Comparison of ENCODE assay signal across 9 cellular contexts in the genomic region with DNA sequence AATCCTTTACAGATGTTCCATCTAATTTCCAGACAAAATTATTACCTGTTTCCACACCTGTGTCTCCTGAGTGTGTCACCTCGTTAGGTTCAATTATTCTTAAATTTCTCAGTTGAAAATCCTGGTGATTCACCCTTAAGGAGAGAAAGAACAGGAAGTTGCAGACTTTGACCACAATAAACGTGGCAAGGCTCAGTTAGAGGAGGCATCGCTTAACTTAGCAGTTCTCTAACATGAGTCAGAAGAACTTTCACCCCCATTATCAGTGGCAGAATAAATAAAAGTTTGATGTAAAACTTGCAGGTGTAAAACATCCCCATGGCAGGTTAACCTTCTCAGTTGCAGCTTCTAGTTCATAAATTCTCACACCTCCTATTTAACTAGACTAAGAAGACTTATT. TPM values are rescaled to one million over a fixed set of nuclear protein-coding genes. Genes with fewer than 3 reads are reported as not detected.
A peak's percentile ranks its signal among the peaks of the same experiment; 100 is the strongest.
DNase-seq lines count a peak whose midpoint lies in the region; ATAC-seq, FAIRE-seq and TF ChIP-seq lines count a peak whose summit lies in the region.
"Had no signal": no experiment of that assay in that cellular context is flagged by ENCODE, and none has a peak within 500 bp of the region (broad histone marks: within the 10 kb centered on the region; RNA-seq: fewer than 3 reads in every experiment).

No MANE protein-coding gene starts in this region.

- no peaks in the 10 kb centered on the region for H3K9me3 ChIP-seq in A549
- H3K9me3 ChIP-seq in adipocyte (ENCODE audit: control insufficient read depth, low read length): no peaks in the 10 kb centered on the region
- H3K9me3 ChIP-seq in mucosa of descending colon: no peaks in the 10 kb centered on the region

- H4K20me1 ChIP-seq in GM23338 (replicated peaks; ENCODE audit: insufficient read depth): no peaks in the 10 kb centered on the region; the same call in 1 of the 2 replicates

- no peak for TF ChIP-seq POLR2A in A549 (IDR thresholded peaks at IDR 0.05; ENCODE audit: low read length)

- POLR2A ChIA-PET in A549 (lab: Yijun Ruan, JAX): interaction anchor here (0.5 kb wide), 1 partner anchor 59 kb away, joined by 6 read pairs; no protein-coding TSS in a partner anchor

- no peak overlapping the region for H3K4me3 Mint-ChIP-seq in GM23338

- peaks cover 3% of the 10 kb centered on the region for H3K27me3 Mint-ChIP-seq in GM23338 (ENCODE audit: insufficient read depth, low read depth, poor library complexity)
- H3K27me3 Mint-ChIP-seq: brain had no signal

- WGBS in A549 (ENCODE audit: missing lambda C conversion rate): 5% methylated on average over 3 of the region's 3 CpGs

- peak; percentile 47 to 69 for DNase-seq in A549 (ENCODE audit: low read depth in 1 of 2, low spot score in 1 of 2)
- DNase-seq in NOMO-1 treated with dmso at 0.1 percent for 144 hours (lab: John Stamatoyannopoulos, UW; ENCODE audit: unreplicated experiment): peak; percentile 76
- peak; percentile 73 for DNase-seq in adipocyte (ENCODE audit: low read depth)
- peak in 1 of 3 donors; percentile 71 for DNase-seq in mucosa of descending colon
- no peak for DNase-seq in GM23338 (ENCODE audit: low spot score)
- DNase-seq in NCI-H446 (lab: John Stamatoyannopoulos, UW): no peak

- no peaks in the 10 kb centered on the region for H3F3A ChIP-seq in GM23338 (replicated peaks; ENCODE audit: low read depth)

- H3K36me3 Mint-ChIP-seq in GM23338 (ENCODE audit: low read depth): peaks cover 5% of the 10 kb centered on the region; the same call in 2 of the 3 replicates

- H2AFZ ChIP-seq in GM23338: no peak overlapping the region

- no peak for FAIRE-seq in A549 (lab: Jason Lieb, UNC)

- H3K27me3 ChIP-seq in adipocyte (replicated peaks; ENCODE audit: control insufficient read depth, insufficient read depth, low read length): no peaks in the 10 kb centered on the region
- H3K27me3 ChIP-seq in GM23338 (ENCODE audit: insufficient read depth): no peaks in the 10 kb centered on the region

- intact Hi-C loops in mucosa of descending colon (cut with DNase I, micrococcal nuclease): no loop called here

- H3K9ac ChIP-seq in adipocyte (ENCODE audit: low read length): no peak overlapping the region

- ATAC-seq in A549 (peak; percentile 87 to 90), GM19463 (IDR thresholded peaks at IDR 0.05; ENCODE audit: unreplicated experiment) (peak; percentile 24), mucosa of descending colon (peak; percentile 91), HG02642 (IDR thresholded peaks at IDR 0.05; ENCODE audit: poor library complexity, unreplicated experiment) (no peak), GM23338 (no peak)

- H3K79me2 ChIP-seq in GM23338 (replicated peaks; ENCODE audit: insufficient read depth): peaks cover 45% of the 10 kb centered on the region

- no peaks in the 10 kb centered on the region for H3K9me2 ChIP-seq in GM23338 (ENCODE audit: insufficient read depth)

- H3K4me2 ChIP-seq in A549 (peak overlapping the region; percentile 47), GM23338 (no peak overlapping the region)

- H3K36me3 ChIP-seq in adipocyte (ENCODE audit: control insufficient read depth, insufficient read depth, low read length, severe bottlenecking): peaks cover 28% of the 10 kb centered on the region
- no peaks in the 10 kb centered on the region for H3K36me3 ChIP-seq in mucosa of descending colon (ENCODE audit: low read depth)
- no peaks in the 10 kb centered on the region for H3K36me3 ChIP-seq in GM23338 (ENCODE audit: insufficient read depth)

- H3K4me1 ChIP-seq in A549: peaks cover 24% of the 10 kb centered on the region
- H3K4me1 ChIP-seq in adipocyte (ENCODE audit: control insufficient read depth, insufficient read depth, low read length): peaks cover 25% of the 10 kb centered on the region
- peaks cover 48% of the 10 kb centered on the region for H3K4me1 ChIP-seq in mucosa of descending colon (ENCODE audit: low read depth)
- H3K4me1 ChIP-seq in GM23338 (ENCODE audit: insufficient read depth): peaks cover 10% of the 10 kb centered on the region; the same call in 1 of the 2 replicates

- TF ChIP-seq EP300 in A549 (IDR thresholded peaks at IDR 0.05): no peak

- TF ChIP-seq CTCF in A549 (IDR thresholded peaks at IDR 0.05) (no peak), mucosa of descending colon (IDR thresholded peaks at IDR 0.05) (no peak), GM23338 (conservative IDR thresholded peaks at IDR 0.05; ENCODE audit: low read depth in 2 of 2) (no peak)

- H3K27ac Mint-ChIP-seq in GM23338: no peak overlapping the region

- H3K27ac ChIP-seq in A549: peak overlapping the region in 1 of 2 experiments; percentile 41; a peak in 2 of 6 replicates
- H3K27ac ChIP-seq in GM23338 (ENCODE audit: low read depth): no peak overlapping the region

- H3K9me3 Mint-ChIP-seq in GM23338: no peaks in the 10 kb centered on the region

- H3K4me1 Mint-ChIP-seq in GM23338: peaks cover 21% of the 10 kb centered on the region

- no peak for TF ChIP-seq RAD21 in A549 (conservative IDR thresholded peaks at IDR 0.05 in 1 of 2, IDR thresholded peaks at IDR 0.05 in 1 of 2)

- H3K4me3 ChIP-seq in A549: no peak overlapping the region
- H3K4me3 ChIP-seq in adipocyte (ENCODE audit: low read length): no peak overlapping the region
- no peak overlapping the region for H3K4me3 ChIP-seq in mucosa of descending colon
- no peak overlapping the region for H3K4me3 ChIP-seq in GM23338

- CTCF ChIA-PET in A549 (lab: Yijun Ruan, JAX): interaction anchor here (0.6 to 1.0 kb wide), 2 partner anchors 63 to 1047 kb away, joined by 3 read pairs; no protein-coding TSS in a partner anchor

TF ChIP-seq in A549, 52 proteins besides CTCF, POLR2A, EP300 and RAD21:
- TF ChIP-seq FOSL2 (IDR thresholded peaks at IDR 0.05) (0 out of 2 replicates have a peak, but pooled peaks have one; percentile 10), FOSL2 (CRISPR knock-in tag; IDR thresholded peaks at IDR 0.05) (peak; percentile 45)
- TF ChIP-seq, protein P1, sequence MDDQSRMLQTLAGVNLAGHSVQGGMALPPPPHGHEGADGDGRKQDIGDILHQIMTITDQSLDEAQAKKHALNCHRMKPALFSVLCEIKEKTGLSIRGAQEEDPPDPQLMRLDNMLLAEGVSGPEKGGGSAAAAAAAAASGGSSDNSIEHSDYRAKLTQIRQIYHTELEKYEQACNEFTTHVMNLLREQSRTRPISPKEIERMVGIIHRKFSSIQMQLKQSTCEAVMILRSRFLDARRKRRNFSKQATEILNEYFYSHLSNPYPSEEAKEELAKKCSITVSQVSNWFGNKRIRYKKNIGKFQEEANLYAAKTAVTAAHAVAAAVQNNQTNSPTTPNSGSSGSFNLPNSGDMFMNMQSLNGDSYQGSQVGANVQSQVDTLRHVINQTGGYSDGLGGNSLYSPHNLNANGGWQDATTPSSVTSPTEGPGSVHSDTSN (IDR thresholded peaks at IDR 0.05): no peak

TF ChIP-seq in GM23338, 12 proteins besides CTCF, POLR2A, EP300 and RAD21:
- TF ChIP-seq STAT1 (IDR thresholded peaks at IDR 0.05; ENCODE audit: unreplicated experiment) (no peak), ZNF331 (CRISPR knock-in tag; IDR thresholded peaks at IDR 0.05; ENCODE audit: low read depth) (no peak)
- TF ChIP-seq, protein P2, sequence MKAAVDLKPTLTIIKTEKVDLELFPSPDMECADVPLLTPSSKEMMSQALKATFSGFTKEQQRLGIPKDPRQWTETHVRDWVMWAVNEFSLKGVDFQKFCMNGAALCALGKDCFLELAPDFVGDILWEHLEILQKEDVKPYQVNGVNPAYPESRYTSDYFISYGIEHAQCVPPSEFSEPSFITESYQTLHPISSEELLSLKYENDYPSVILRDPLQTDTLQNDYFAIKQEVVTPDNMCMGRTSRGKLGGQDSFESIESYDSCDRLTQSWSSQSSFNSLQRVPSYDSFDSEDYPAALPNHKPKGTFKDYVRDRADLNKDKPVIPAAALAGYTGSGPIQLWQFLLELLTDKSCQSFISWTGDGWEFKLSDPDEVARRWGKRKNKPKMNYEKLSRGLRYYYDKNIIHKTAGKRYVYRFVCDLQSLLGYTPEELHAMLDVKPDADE (IDR thresholded peaks at IDR 0.05): no peak

RNA-seq across cellular contexts. Expression of a gene that starts 8.3 kb away (rescaled TPM):
- polyA plus RNA-seq in A549 (2011; rRNA removed) (53.9 and 107 TPM in 2 replicates), A549 (2017; fragmentation: RNase III; extraction: RNeasy Plus Mini Kit Qiagen cat#74134 plus additional on column Dnase treatment) (30.6 to 32.7 TPM (median 32.5 TPM) in 3 replicates), GM23338 (2016; fragmentation: Nextera tagmentation; extraction: Ambion mirVana) (16.4 and 17.5 TPM in 2 replicates)
- polyA plus RNA-seq in A549 (2012; cell fraction: cytosol; rRNA removed): 140 and 153 TPM in 2 replicates
- 122 and 185 TPM in 2 replicates for polyA plus RNA-seq in A549 (2012; cell fraction: nucleus; rRNA removed)
- 229 and 246 TPM in 2 replicates for polyA minus RNA-seq in A549 (2011; rRNA and poly(A)+ RNA removed)
- total RNA-seq in mucosa of descending colon: 10 to 100 TPM; 66.6 to 97.7 (median 87.5) TPM
- 55.8 and 60.5 TPM in 2 replicates for total RNA-seq in GM23338 (2014; rRNA removed; shearing (Covaris generic))

Comparison
In these comparisons a context has a peak if more than half of its experiments do, and no peak if none do; other contexts are left out.
1. ATAC-seq: peak in A549 (2 of 2), GM19463 (single experiment) and mucosa of descending colon (single experiment); none in HG02642 (single experiment) and GM23338 (single experiment).
2. DNase-seq: peak in A549 (2 of 2), NOMO-1 treated with dmso at 0.1 percent for 144 hours (single experiment) and adipocyte (single experiment); none in GM23338 (single experiment) and NCI-H446 (0 of 2).